8 cellular contexts compared by ENCODE assay signal in genomic region chr16:22373662-22374310, GRCh38. TPM values are rescaled to one million over a fixed set of nuclear protein-coding genes. Genes with fewer than 3 reads are reported as not detected.
DNase-seq lines count a peak whose midpoint lies in the region; ATAC-seq, FAIRE-seq and TF ChIP-seq lines count a peak whose summit lies in the region.

No MANE protein-coding gene starts in this region.

- H3K4me3 Mint-ChIP-seq in activated CD8-positive, alpha-beta memory T cell treated with anti-CD3 and anti-CD28 coated beads, Interleukin-2, amount 10 ng/mL, durations not matched to agents 7 days and 5 days = peak overlapping the region; percentile 93
- H3K4me3 Mint-ChIP-seq in natural killer cell = peak overlapping the region; percentile 98

- no peak for TF ChIP-seq POLR2A in uterus (IDR thresholded peaks at IDR 0.05)
- TF ChIP-seq POLR2A in GM12891 (IDR thresholded peaks at IDR 0.05; ENCODE audit: low read depth, low read length) = no peak; the same call in 1 of the 2 replicates

- H3K9me2 ChIP-seq in GM23248 (ENCODE audit: insufficient read depth) (no peaks in the 10 kb centered on the region), Loucy (replicated peaks; ENCODE audit: low read depth, low read length) (no peaks in the 10 kb centered on the region)

- H3K4me2 ChIP-seq in GM23248 (ENCODE audit: unreplicated experiment) (peak overlapping the region; percentile 90), Loucy (ENCODE audit: low read depth, low read length, poor library complexity, severe bottlenecking) (peak overlapping the region; percentile 84)

- peaks cover 10% of the 10 kb centered on the region for H3K36me3 Mint-ChIP-seq in activated CD8-positive, alpha-beta memory T cell treated with anti-CD3 and anti-CD28 coated beads, Interleukin-2, amount 10 ng/mL, durations not matched to agents 7 days and 5 days
- H3K36me3 Mint-ChIP-seq in natural killer cell = no peaks in the 10 kb centered on the region

- intact Hi-C loops in natural killer cell (cut with micrococcal nuclease) (no loop called here), uterus (cut with DNase I; ENCODE audit: low total_unique reads) (no loop called here)

- in situ Hi-C loops in GM23248 (cut with MboI) = no loop called here

- H3K79me2 ChIP-seq in GM23248 (ENCODE audit: insufficient read depth) = peaks cover 49% of the 10 kb centered on the region
- H3K79me2 ChIP-seq in Loucy (ENCODE audit: insufficient read depth, low read length) = peaks cover 54% of the 10 kb centered on the region

- H3K4me3 ChIP-seq in GM23248 (peak overlapping the region; percentile 95), Loucy (ENCODE audit: low read length, poor library complexity, severe bottlenecking) (peak overlapping the region; percentile 92), esophagus (ENCODE audit: low read depth in 1 of 2, low read length in 2 of 2) (peak overlapping the region; percentile 68 to 92), uterus (peak overlapping the region; percentile 65 to 90)

- H4K20me1 ChIP-seq in GM23248 (ENCODE audit: insufficient read depth) (no peaks in the 10 kb centered on the region; the same call in 1 of the 2 replicates), Loucy (ENCODE audit: insufficient read depth, low read length, poor library complexity, severe bottlenecking) (peaks cover 26% of the 10 kb centered on the region)

- H3F3A ChIP-seq in GM23248 (ENCODE audit: insufficient read depth) (peaks cover 38% of the 10 kb centered on the region), Loucy (ENCODE audit: low read depth) (no peaks in the 10 kb centered on the region)

- H3K4me1 ChIP-seq in GM23248 (ENCODE audit: insufficient read depth) (peaks cover 39% of the 10 kb centered on the region), Loucy (ENCODE audit: insufficient read depth, low read length, poor library complexity, severe bottlenecking) (peaks cover 48% of the 10 kb centered on the region), esophagus (ENCODE audit: control insufficient read depth in 2 of 2, insufficient read depth in 2 of 2, low read length in 1 of 2) (peaks cover 0 to 5% of the 10 kb centered on the region in 2 donors), uterus (peaks cover 0 to 16% of the 10 kb centered on the region in 2 donors)

- H3K27me3 ChIP-seq in GM23248 (replicated peaks; ENCODE audit: insufficient read depth) = no peaks in the 10 kb centered on the region
- H3K27me3 ChIP-seq in Loucy (ENCODE audit: insufficient read depth, low read length, poor library complexity, severe bottlenecking) = no peaks in the 10 kb centered on the region
- no peaks in the 10 kb centered on the region for H3K27me3 ChIP-seq in esophagus (ENCODE audit: control insufficient read depth in 1 of 2, insufficient read depth in 2 of 2, low read length in 2 of 2)
- no peaks in the 10 kb centered on the region for H3K27me3 ChIP-seq in uterus

- H3K27me3 Mint-ChIP-seq in activated CD8-positive, alpha-beta memory T cell treated with anti-CD3 and anti-CD28 coated beads, Interleukin-2, amount 10 ng/mL, durations not matched to agents 7 days and 5 days = peaks cover 4% of the 10 kb centered on the region
- peaks cover 3 to 5% of the 10 kb centered on the region in 2 donors for H3K27me3 Mint-ChIP-seq in natural killer cell (ENCODE audit: low read depth in 2 of 2)

- TF ChIP-seq CTCF in Loucy (conservative IDR thresholded peaks at IDR 0.05; ENCODE audit: low read length) (no peak), natural killer cell (IDR thresholded peaks at IDR 0.05) (no peak), uterus (IDR thresholded peaks at IDR 0.05) (no peak)

- peak overlapping the region; percentile 97 for H3K27ac ChIP-seq in GM23248
- H3K27ac ChIP-seq in esophagus (ENCODE audit: low read depth in 2 of 2, low read length in 1 of 2) = peak overlapping the region; percentile 82 to 85
- H3K27ac ChIP-seq in uterus = peak overlapping the region; percentile 75 to 84

- DNase-seq in ELR (ENCODE audit: low read depth) (peak; percentile 43), GM23248 (peak; percentile 79), natural killer cell (peak; percentile 28), uterus (peak; percentile 40 to 52), GM12891 (ENCODE audit: insufficient read length, low spot score) (no peak)
- DNase-seq in activated CD8-positive, alpha-beta memory T cell treated with anti-CD3 and anti-CD28 coated beads, Interleukin-2, amount 10 ng/mL, durations not matched to agents 7 days and 5 days = peak; percentile 53

- WGBS in GM23248 (ENCODE audit: low coverage in 1 of 2, low lambda C conversion rate in 2 of 2, missing lambda C conversion rate in 2 of 2), 2 experiments = 1 to 2% methylated on average over 37 to 51 of the region's 51 CpGs
- WGBS in esophagus, 2 donors = 1% methylated on average over 51 of the region's 51 CpGs

- no peaks in the 10 kb centered on the region for H3K36me3 ChIP-seq in GM23248 (ENCODE audit: low read depth)
- no peaks in the 10 kb centered on the region for H3K36me3 ChIP-seq in Loucy (ENCODE audit: insufficient read depth, low read length)
- H3K36me3 ChIP-seq in esophagus (ENCODE audit: control insufficient read depth in 2 of 2, insufficient read depth in 2 of 2, low read length in 1 of 2) = no peaks in the 10 kb centered on the region
- no peaks in the 10 kb centered on the region for H3K36me3 ChIP-seq in uterus

- no peak for FAIRE-seq in GM12891 (lab: Jason Lieb, UNC)

- peak overlapping the region; percentile 31 for H2AFZ ChIP-seq in GM23248
- peak overlapping the region; percentile 82 for H2AFZ ChIP-seq in Loucy (ENCODE audit: low read length)

- no peaks in the 10 kb centered on the region for H3K9me3 Mint-ChIP-seq in activated CD8-positive, alpha-beta memory T cell treated with anti-CD3 and anti-CD28 coated beads, Interleukin-2, amount 10 ng/mL, durations not matched to agents 7 days and 5 days (ENCODE audit: low read depth)
- H3K9me3 Mint-ChIP-seq in natural killer cell = no peaks in the 10 kb centered on the region

- ATAC-seq in activated CD8-positive, alpha-beta memory T cell treated with anti-CD3 and anti-CD28 coated beads, Interleukin-2, amount 10 ng/mL, durations not matched to agents 7 days and 5 days = peak; percentile 6
- ATAC-seq in natural killer cell = peak in 1 of 3 donors; percentile 9

- H3K9me3 ChIP-seq in GM23248 (ENCODE audit: low read depth) (no peaks in the 10 kb centered on the region), Loucy (ENCODE audit: insufficient read depth, low read depth, low read length) (no peaks in the 10 kb centered on the region), esophagus (ENCODE audit: control insufficient read depth in 2 of 2, insufficient read depth in 1 of 2, low read depth in 1 of 2, low read length in 1 of 2) (no peaks in the 10 kb centered on the region), uterus (no peaks in the 10 kb centered on the region)

- H3K27ac Mint-ChIP-seq in activated CD8-positive, alpha-beta memory T cell treated with anti-CD3 and anti-CD28 coated beads, Interleukin-2, amount 10 ng/mL, durations not matched to agents 7 days and 5 days = peak overlapping the region; percentile 96
- H3K27ac Mint-ChIP-seq in natural killer cell = peak overlapping the region; percentile 61 to 86

- peaks cover 53% of the 10 kb centered on the region for H3K4me1 Mint-ChIP-seq in activated CD8-positive, alpha-beta memory T cell treated with anti-CD3 and anti-CD28 coated beads, Interleukin-2, amount 10 ng/mL, durations not matched to agents 7 days and 5 days
- H3K4me1 Mint-ChIP-seq in natural killer cell = peaks cover 33 to 34% of the 10 kb centered on the region in 2 donors

- CTCF ChIA-PET in activated CD8-positive, alpha-beta memory T cell treated with anti-CD3 and anti-CD28 coated beads, Interleukin-2, amount 10 ng/mL, durations not matched to agents 7 days and 5 days (lab: Charles Lee) = interaction anchor here (1.0 to 2.6 kb wide), 5 partner anchors 12 to 76 kb away, joined by 3 to 17 read pairs (median 5); partner anchors contain the start of gene POLR3E

- H3K9ac ChIP-seq in GM23248 = peak overlapping the region; percentile 98
- peak overlapping the region; percentile 89 for H3K9ac ChIP-seq in Loucy (ENCODE audit: low read depth, low read length, poor library complexity, severe bottlenecking)

TF ChIP-seq in GM12891, 5 proteins besides CTCF, POLR2A, EP300 and RAD21:
- no peak for TF ChIP-seq PAX5 (IDR thresholded peaks at IDR 0.05; ENCODE audit: insufficient read depth, low read length, severe bottlenecking)
- TF ChIP-seq TAF1 (IDR thresholded peaks at IDR 0.05; ENCODE audit: low read depth, low read length) = no peak
- TF ChIP-seq POU2F2 (IDR thresholded peaks at IDR 0.05; ENCODE audit: low read depth, low read length) = no peak
- TF ChIP-seq SPI1 (IDR thresholded peaks at IDR 0.05; ENCODE audit: low read depth, low read length) = no peak
- no peak for TF ChIP-seq POLR2AphosphoS5 (IDR thresholded peaks at IDR 0.05; ENCODE audit: low read depth, low read length)

RNA-seq across cellular contexts. Expression of gene CDR2, which starts 0.6 kb away (rescaled TPM):
- 36.0 and 45.6 TPM in 2 replicates for total RNA-seq in GM23248 (2014; rRNA removed; shearing (Covaris generic))
- polyA plus RNA-seq in GM23248 (2016; fragmentation: Nextera tagmentation; extraction: Ambion mirVana) = 25.1 and 26.7 TPM in 2 replicates
- total RNA-seq in activated CD8-positive, alpha-beta memory T cell treated with anti-CD3 and anti-CD28 coated beads, Interleukin-2, amount 10 ng/mL, durations not matched to agents 7 days and 5 days = 10 to 100 TPM; 42.5 to 49.1 TPM
- polyA plus RNA-seq in esophagus = 1 to 10 TPM; 4.5 to 6.3 TPM
- 10 to 100 TPM; 11.2 to 24.3 (median 19.4) TPM for total RNA-seq in natural killer cell
- total RNA-seq in uterus = 10 to 100 TPM; 12.1 to 55.7 (median 21.7) TPM
- polyA plus RNA-seq in GM12891 (2012; ENCODE audit: low read depth, missing spikeins) = 10.7 TPM
